Comparison of ENCODE assay signal across 9 cellular contexts in the genomic region with DNA sequence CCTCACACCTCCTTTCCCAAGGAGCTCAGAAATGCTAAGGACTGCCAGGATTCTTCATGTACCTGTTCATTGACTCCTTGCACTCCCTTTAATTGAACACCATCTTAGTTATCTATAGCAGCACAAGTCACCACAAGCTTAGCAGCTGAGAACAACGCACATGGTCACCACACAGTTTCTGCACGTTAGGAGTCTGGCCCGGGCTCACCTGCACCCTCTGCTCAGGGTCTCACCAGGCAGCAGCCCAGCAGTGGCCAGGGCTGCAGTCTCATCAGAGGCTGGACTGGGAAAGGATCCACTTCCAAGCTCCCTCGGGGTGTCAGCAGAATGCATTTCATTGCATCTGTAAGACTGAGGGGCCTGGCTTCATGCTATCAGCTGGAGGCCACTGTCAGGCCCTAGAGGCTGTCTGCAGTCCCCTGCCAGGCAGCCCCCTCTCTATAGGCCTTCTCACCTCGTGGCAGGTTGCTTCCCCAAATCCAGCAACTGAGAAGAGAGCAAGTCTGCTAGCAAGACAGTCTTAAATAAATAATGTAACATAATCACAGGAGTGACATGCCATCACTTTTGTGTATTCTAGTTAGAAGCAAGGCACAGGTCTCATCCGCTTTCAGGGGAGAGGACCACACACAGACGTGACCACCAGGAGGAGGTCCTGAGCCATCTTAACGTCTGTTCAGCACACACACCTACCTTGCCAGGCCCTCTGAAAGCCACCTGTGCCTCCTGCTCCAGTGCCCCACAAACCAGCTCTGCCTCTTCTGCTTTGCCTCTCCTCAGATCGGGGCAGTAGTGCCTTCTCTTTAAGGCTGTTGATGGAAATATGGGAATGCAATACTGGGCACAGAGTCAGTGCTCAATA.
A peak's percentile ranks its signal among the peaks of the same experiment; 100 is the strongest.
DNase-seq lines count a peak whose midpoint lies in the region; ATAC-seq, FAIRE-seq and TF ChIP-seq lines count a peak whose summit lies in the region.
"Had no signal": no experiment of that assay in that cellular context is flagged by ENCODE, and none has a peak within 500 bp of the region (broad histone marks: within the 10 kb centered on the region; RNA-seq: fewer than 3 reads in every experiment).

No MANE protein-coding gene starts in this region.

- FAIRE-seq in GM19239 (lab: Jason Lieb, UNC) (no peak), kidney (lab: Jason Lieb, UNC) (no peak)

- H3K4me1 ChIP-seq in kidney (ENCODE audit: control insufficient read depth in 1 of 2, insufficient read depth in 1 of 2, low read depth in 1 of 2, low read length in 2 of 2), result peaks cover 0 to 7% of the 10 kb centered on the region in 2 donors

- DNase-seq in GM12864 (ENCODE audit: low read depth), result peak; percentile 34
- DNase-seq in GM19239 (ENCODE audit: insufficient read length, low spot score), result peak; percentile 53
- peak; percentile 9 for DNase-seq in NCI-H2171 (lab: John Stamatoyannopoulos, UW)
- peak; percentile 46 for DNase-seq in kidney
- DNase-seq: amniotic stem cell had no signal

- H3K4me3 ChIP-seq in GM12864 (ENCODE audit: low read depth, low read length), result no peak overlapping the region
- H3K4me3 ChIP-seq in kidney (ENCODE audit: low read length in 2 of 2), result no peak overlapping the region

- no peak overlapping the region for H3K9ac ChIP-seq in kidney (ENCODE audit: low read length in 2 of 2)

- no peak for ATAC-seq in HG02623 (IDR thresholded peaks at IDR 0.05; ENCODE audit: unreplicated experiment)
- ATAC-seq in HG02981 (IDR thresholded peaks at IDR 0.05; ENCODE audit: unreplicated experiment), result no peak
- ATAC-seq in GM18858 (IDR thresholded peaks at IDR 0.05; ENCODE audit: unreplicated experiment), result no peak
- ATAC-seq in GM21367 (IDR thresholded peaks at IDR 0.05; ENCODE audit: unreplicated experiment), result no peak

- H3K36me3 ChIP-seq in kidney (ENCODE audit: control insufficient read depth in 1 of 2, insufficient read depth in 2 of 2, low read length in 2 of 2), result no peaks in the 10 kb centered on the region

- H3K9me3 ChIP-seq in kidney (ENCODE audit: control insufficient read depth in 1 of 2, low read length in 2 of 2), result no peaks in the 10 kb centered on the region

- intact Hi-C loops in kidney (cut with DNase I), result no loop called here

- TF ChIP-seq CTCF in GM12864 (IDR thresholded peaks at IDR 0.05; ENCODE audit: low read depth, low read length, missing control alignments) (peak; percentile 68), kidney (IDR thresholded peaks at IDR 0.05; ENCODE audit: borderline replicate concordance, extremely low read depth, insufficient read depth) (peak; percentile 11)

- H3K27ac ChIP-seq in kidney (ENCODE audit: low read depth in 2 of 2, low read length in 2 of 2), result no peak overlapping the region
